19 cellular contexts compared by ENCODE assay signal in the genomic region with DNA sequence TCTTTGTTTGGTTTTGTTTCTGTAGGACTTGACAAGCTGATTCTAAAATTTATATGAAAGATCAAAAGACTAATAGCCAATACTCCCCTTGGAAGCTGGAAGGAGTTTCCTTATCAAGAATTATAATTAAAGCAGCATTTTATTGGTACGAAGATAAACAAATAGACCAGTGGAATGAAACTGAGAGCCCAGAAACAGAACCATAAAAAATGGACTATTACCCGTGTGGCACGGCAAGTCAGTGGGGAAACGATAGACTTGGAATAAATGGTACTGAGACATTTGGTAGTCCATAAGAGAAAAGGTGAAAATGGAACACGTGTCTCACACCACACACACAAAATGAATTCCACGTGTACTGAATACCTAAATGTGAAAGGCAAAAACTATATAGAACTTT.
"Had no signal": no experiment of that assay in that cellular context is flagged by ENCODE, and none has a peak within 500 bp of the region (broad histone marks: within the 10 kb centered on the region; RNA-seq: fewer than 3 reads in every experiment).

No MANE protein-coding gene starts in this region.

- H3K4me3 Mint-ChIP-seq: mesothelial cell of epicardium; nephron; stimulated activated naive B cell treated with anti-CD40 and anti-IgM and Interleukin-4, amounts not matched to agents 10 μg/mL and 1 μg/mL and 100 μg/mL, for 72 hours had no signal

- DNase-seq: activated CD4-positive, alpha-beta T cell treated with anti-CD3 and anti-CD28 coated beads, Interleukin-2, amount 50 U/mL, for 48 hours; activated gamma-delta T cell treated with Interleukin-2 at 50 U/mL for 16 hours; activated T-cell treated with anti-CD3 and anti-CD28 coated beads, Interleukin-2, amount 50 U/mL, for 1 hour; foreskin melanocyte; glutamatergic neuron; hippocampal formation; islet precursor cell; stimulated activated naive B cell treated with anti-CD40 and anti-IgM and Interleukin-4, amounts not matched to agents 10 μg/mL and 1 μg/mL and 100 μg/mL, for 72 hours; substantia nigra; tibial artery had no signal

- H3K27me3 ChIP-seq: ascending aorta, tibial artery had no signal

- H3K27me3 Mint-ChIP-seq: stimulated activated naive B cell treated with anti-CD40 and anti-IgM and Interleukin-4, amounts not matched to agents 10 μg/mL and 1 μg/mL and 100 μg/mL, for 72 hours had no signal

- H3K27ac ChIP-seq: ascending aorta, coronary artery, parathyroid adenoma, tibial artery had no signal

- FAIRE-seq: urothelium cell line had no signal

- H3K4me3 ChIP-seq: ascending aorta, coronary artery, lung, tibial artery had no signal

- H3K9ac ChIP-seq: parathyroid adenoma had no signal

- H3K4me1 ChIP-seq: ascending aorta, parathyroid adenoma had no signal

- ATAC-seq: left lobe of liver, sciatic nerve had no signal

- H2AFZ ChIP-seq: parathyroid adenoma had no signal

- H3K9me3 Mint-ChIP-seq: mesothelial cell of epicardium; nephron; stimulated activated naive B cell treated with anti-CD40 and anti-IgM and Interleukin-4, amounts not matched to agents 10 μg/mL and 1 μg/mL and 100 μg/mL, for 72 hours had no signal

- H3K4me1 Mint-ChIP-seq: mesothelial cell of epicardium, nephron had no signal

- H3K27ac Mint-ChIP-seq: mesothelial cell of epicardium; nephron; stimulated activated naive B cell treated with anti-CD40 and anti-IgM and Interleukin-4, amounts not matched to agents 10 μg/mL and 1 μg/mL and 100 μg/mL, for 72 hours had no signal

- H3K9me3 ChIP-seq: ascending aorta, tibial artery had no signal

- H3K79me2 ChIP-seq: parathyroid adenoma had no signal
